In the genomic region with DNA sequence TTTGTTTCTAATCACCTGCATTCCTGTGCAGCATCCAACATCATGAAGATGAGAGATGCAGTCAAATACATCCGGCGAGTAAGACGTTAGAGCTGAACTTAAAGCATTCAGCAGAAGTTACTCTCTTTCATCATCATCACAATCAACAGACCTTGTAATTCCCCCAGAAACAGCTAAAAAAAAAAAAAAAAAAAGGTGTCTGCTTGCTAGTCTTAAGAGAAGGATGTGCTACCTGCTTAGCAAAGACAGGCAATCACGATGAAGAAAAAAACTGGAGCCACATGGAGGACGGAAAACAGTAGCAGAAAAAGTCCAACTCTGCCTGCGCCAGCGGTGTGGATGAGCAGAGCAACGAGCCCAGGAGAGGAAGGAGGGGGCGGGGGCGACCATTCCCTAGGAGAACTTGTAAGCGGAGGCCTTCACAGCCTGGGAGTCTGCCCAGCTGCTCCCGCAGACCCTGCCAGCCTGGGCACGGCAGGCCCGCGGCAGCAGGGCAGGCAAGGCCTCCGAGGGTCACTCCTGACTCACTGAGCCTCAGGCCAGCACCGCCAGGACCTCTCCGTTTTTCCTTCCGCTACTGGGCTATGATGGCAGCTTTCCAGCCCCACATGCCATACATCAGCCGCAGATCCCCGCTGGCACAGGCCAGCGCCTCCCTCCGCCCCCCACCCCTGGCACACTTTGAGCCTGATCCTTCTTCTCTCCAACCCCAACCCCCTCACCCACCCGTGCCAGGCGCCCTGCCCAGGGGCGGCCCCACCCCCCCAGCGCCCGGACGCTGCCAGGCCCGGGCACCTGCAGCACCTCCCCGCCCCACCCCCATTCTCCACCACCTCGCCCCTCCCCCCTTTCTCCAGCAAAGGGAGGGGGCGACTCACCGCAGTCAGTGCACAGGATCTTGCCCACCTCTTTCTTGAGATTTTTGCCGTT, we compare ENCODE assay signal across 8 cellular contexts. TPM values are rescaled to one million over a fixed set of nuclear protein-coding genes. Genes with fewer than 3 reads are reported as not detected.
DNase-seq lines count a peak whose midpoint lies in the region; ATAC-seq, FAIRE-seq and TF ChIP-seq lines count a peak whose summit lies in the region.

No MANE protein-coding gene starts in this region.

- peaks cover 26% of the 10 kb centered on the region for H3F3A ChIP-seq in PC-9 (ENCODE audit: insufficient read depth, low read depth)

- peak; percentile 42 to 47 for DNase-seq in A549 (ENCODE audit: low read depth in 1 of 2, low spot score in 1 of 2)
- peak; percentile 31 for DNase-seq in GM10248 (ENCODE audit: extremely low spot score)
- DNase-seq in PC-9, result peak; percentile 63 to 85
- peak; percentile 81 for DNase-seq in dermis blood vessel endothelial cell
- peak; percentile 67 for DNase-seq in left kidney (ENCODE audit: low read depth, low spot score)
- DNase-seq in stimulated activated naive CD8-positive, alpha-beta T cell treated with anti-CD3 and anti-CD28 coated beads, Interleukin-15, amount 100 ng/mL, for 72 hours, result no peak

- peak overlapping the region; percentile 61 to 63 for H3K4me3 Mint-ChIP-seq in stimulated activated naive CD8-positive, alpha-beta T cell treated with anti-CD3 and anti-CD28 coated beads, Interleukin-15, amount 100 ng/mL, for 72 hours

- peak overlapping the region in 1 of 2 donors; percentile 24 for H3K27ac Mint-ChIP-seq in stimulated activated naive CD8-positive, alpha-beta T cell treated with anti-CD3 and anti-CD28 coated beads, Interleukin-15, amount 100 ng/mL, for 72 hours

- H3K9me2 ChIP-seq in PC-9 (ENCODE audit: insufficient read depth), result no peaks in the 10 kb centered on the region

- intact Hi-C loops in PC-9 (cut with micrococcal nuclease; ENCODE audit: unreplicated experiment), result no loop called here

- peak overlapping the region; percentile 79 for H3K4me2 ChIP-seq in A549
- H3K4me2 ChIP-seq in PC-9, result peak overlapping the region; percentile 90

- H3K9me3 ChIP-seq in A549, result no peaks in the 10 kb centered on the region
- H3K9me3 ChIP-seq in PC-9 (ENCODE audit: insufficient read depth, low read depth), result no peaks in the 10 kb centered on the region

- H3K4me1 ChIP-seq in A549 (peaks cover 17% of the 10 kb centered on the region; the same call in 2 of the 3 replicates), PC-9 (replicated peaks; ENCODE audit: insufficient read depth) (peaks cover 35% of the 10 kb centered on the region)

- no peaks in the 10 kb centered on the region for H3K36me3 ChIP-seq in PC-9 (ENCODE audit: low read depth)

- BruUV-seq in PC-9 (replicated peaks; lab: Mats Ljungman, UMichigan), result no TSS peak

- no peaks in the 10 kb centered on the region for H4K20me1 ChIP-seq in PC-9 (ENCODE audit: insufficient read depth)

- peak overlapping the region; percentile 92 for H2AFZ ChIP-seq in PC-9

- no peak for TF ChIP-seq POLR2A in A549 (IDR thresholded peaks at IDR 0.05; ENCODE audit: low read length)

- TF ChIP-seq RAD21 in A549 (conservative IDR thresholded peaks at IDR 0.05 in 1 of 2, IDR thresholded peaks at IDR 0.05 in 1 of 2), result no peak

- peaks cover 13% of the 10 kb centered on the region; the same call in 1 of the 2 replicates for H3K27me3 ChIP-seq in PC-9 (ENCODE audit: insufficient read depth, low read depth)

- CTCF ChIA-PET in A549 (lab: Yijun Ruan, JAX) (interaction anchor here (0.9 to 2.0 kb wide), 7 partner anchors 19 to 255 kb away, joined by 3 to 9 read pairs (median 5); no protein-coding TSS in a partner anchor), GM10248 (lab: Yijun Ruan, JAX) (interaction anchor here (0.7 to 6.4 kb wide), 15 partner anchors 8 to 276 kb away, joined by 3 to 38 read pairs (median 6); no protein-coding TSS in a partner anchor), PC-9 (lab: Charles Lee) (interaction anchor here (0.5 to 0.6 kb wide), 2 partner anchors 80 to 1146 kb away, joined by 4 to 6 read pairs; no protein-coding TSS in a partner anchor)

- no peak for TF ChIP-seq CTCF in A549 (IDR thresholded peaks at IDR 0.05)
- no peak for TF ChIP-seq CTCF in GM10248 (IDR thresholded peaks at IDR 0.05; ENCODE audit: control extremely low read depth, extremely low read depth, low read depth, missing control alignments)
- no peak for TF ChIP-seq CTCF in PC-9 (conservative IDR thresholded peaks at IDR 0.05)

- H3K27ac ChIP-seq in A549 (peak overlapping the region; percentile 47 to 78), PC-9 (peak overlapping the region; percentile 59)

- FAIRE-seq in A549 (lab: Jason Lieb, UNC), result no peak

- ATAC-seq in A549 (peak; percentile 26 to 29), HG03108 (IDR thresholded peaks at IDR 0.05; ENCODE audit: unreplicated experiment) (no peak), HG02852 (IDR thresholded peaks at IDR 0.05; ENCODE audit: unreplicated experiment) (no peak)
- peak; percentile 17 for ATAC-seq in stimulated activated naive CD8-positive, alpha-beta T cell treated with anti-CD3 and anti-CD28 coated beads, Interleukin-15, amount 100 ng/mL, for 72 hours

- no peak for TF ChIP-seq EP300 in A549 (IDR thresholded peaks at IDR 0.05)

- H3K79me2 ChIP-seq in PC-9 (ENCODE audit: low read depth), result no peaks in the 10 kb centered on the region

- H3K9me3 Mint-ChIP-seq in stimulated activated naive CD8-positive, alpha-beta T cell treated with anti-CD3 and anti-CD28 coated beads, Interleukin-15, amount 100 ng/mL, for 72 hours, result no peaks in the 10 kb centered on the region

- POLR2A ChIA-PET in A549 (lab: Yijun Ruan, JAX) (interaction anchor here (0.5 kb wide), 1 partner anchor 439 kb away, joined by 3 read pairs; no protein-coding TSS in a partner anchor), GM10248 (lab: Yijun Ruan, JAX) (no interaction called here), PC-9 (lab: Charles Lee; ENCODE audit: unreplicated experiment) (no interaction called here)

- peaks cover 17% of the 10 kb centered on the region for H3K4me1 Mint-ChIP-seq in stimulated activated naive CD8-positive, alpha-beta T cell treated with anti-CD3 and anti-CD28 coated beads, Interleukin-15, amount 100 ng/mL, for 72 hours

- H3K27me3 Mint-ChIP-seq in stimulated activated naive CD8-positive, alpha-beta T cell treated with anti-CD3 and anti-CD28 coated beads, Interleukin-15, amount 100 ng/mL, for 72 hours, result peaks cover 80% of the 10 kb centered on the region

- peak overlapping the region; percentile 54 for H3K4me3 ChIP-seq in A549
- H3K4me3 ChIP-seq in PC-9, result peak overlapping the region; percentile 74

- WGBS in A549 (ENCODE audit: missing lambda C conversion rate), result 33% methylated on average over 25 of the region's 35 CpGs

TF ChIP-seq in A549, 52 proteins besides CTCF, POLR2A, EP300 and RAD21:
- TF ChIP-seq PHF8 (IDR thresholded peaks at IDR 0.05; ENCODE audit: borderline replicate concordance, low read depth), result peak; percentile 54; the same call in 1 of the 2 replicates
- TF ChIP-seq GATA3 (IDR thresholded peaks at IDR 0.05; ENCODE audit: borderline replicate concordance), result 0 out of 2 replicates have a peak, but pooled peaks have one; percentile 13
- no peak for TF ChIP-seq RARB (CRISPR knock-in tag; IDR thresholded peaks at IDR 0.05)
- TF ChIP-seq KDM5A (IDR thresholded peaks at IDR 0.05), result no peak

RNA-seq across cellular contexts. Expression of a gene that starts 1.3 kb away (rescaled TPM):
- polyA plus RNA-seq in A549 (2011; rRNA removed), result 0.65 and 1.1 TPM in 2 replicates
- 1.2 and 1.6 TPM in 2 replicates for polyA plus RNA-seq in A549 (2012; cell fraction: cytosol; rRNA removed)
- 1.4 and 1.8 TPM in 2 replicates for polyA plus RNA-seq in A549 (2012; cell fraction: nucleus; rRNA removed)
- 0.74 to 1.0 TPM (median 1.00 TPM) in 3 replicates for polyA plus RNA-seq in A549 (2017; fragmentation: RNase III; extraction: RNeasy Plus Mini Kit Qiagen cat#74134 plus additional on column Dnase treatment)
- 1.0 and 1.9 TPM in 2 replicates for polyA minus RNA-seq in A549 (2011; rRNA and poly(A)+ RNA removed)
- total RNA-seq in PC-9 (2021), result not detected in 2 replicates
- 0.51 TPM in 2 replicates for total RNA-seq in dermis blood vessel endothelial cell

Comparison
In these comparisons a context has a peak if more than half of its experiments do, and no peak if none do; other contexts are left out.
1. ATAC-seq: peak in A549 (2 of 2) and stimulated activated naive CD8-positive, alpha-beta T cell treated with anti-CD3 and anti-CD28 coated beads, Interleukin-15, amount 100 ng/mL, for 72 hours (single experiment); none in HG03108 (single experiment) and HG02852 (single experiment).
2. DNase-seq: peak in A549 (2 of 2), GM10248 (single experiment), PC-9 (2 of 2), dermis blood vessel endothelial cell (single experiment) and left kidney (single experiment); none in stimulated activated naive CD8-positive, alpha-beta T cell treated with anti-CD3 and anti-CD28 coated beads, Interleukin-15, amount 100 ng/mL, for 72 hours (0 of 2).